24 cellular contexts compared by ENCODE assay signal in the genomic region with DNA sequence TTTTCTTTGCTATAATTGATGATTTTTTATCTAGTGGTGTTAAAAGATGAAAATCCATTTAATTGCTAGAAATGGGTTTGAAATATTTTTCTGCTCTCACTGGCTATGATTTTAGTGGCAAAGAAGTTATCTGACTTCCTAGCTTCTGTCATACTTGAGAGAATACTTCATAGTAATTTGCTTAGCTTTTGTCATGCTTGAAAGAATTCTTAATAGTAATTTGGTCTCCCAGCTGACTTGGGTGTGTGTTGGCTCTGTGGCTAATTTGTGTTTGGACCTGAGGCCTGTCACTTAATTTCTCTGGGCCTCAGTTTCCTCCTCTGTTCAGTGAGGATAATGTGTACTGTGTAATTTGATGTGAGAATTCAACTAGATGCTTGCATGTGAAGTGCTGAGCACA. TPM values are rescaled to one million over a fixed set of nuclear protein-coding genes. Genes with fewer than 3 reads are reported as not detected.
"Had no signal": no experiment of that assay in that cellular context is flagged by ENCODE, and none has a peak within 500 bp of the region (broad histone marks: within the 10 kb centered on the region; RNA-seq: fewer than 3 reads in every experiment).

No MANE protein-coding gene starts in this region.

- H3K4me2 ChIP-seq: SK-N-SH had no signal

- H3K9me3 ChIP-seq: SK-N-SH had no signal

- ATAC-seq: HepG2 had no signal

- DNase-seq: IMR-90, Kasumi-1, KG1, MM.1S, NCI-H1092 treated with DMSO at 0.1 percent for 48 hours, NCI-H1436, NCI-H187, NCI-H2029, NCI-H2081 treated with DMSO at 0.1 percent for 48 hours, NCI-H2171, NCI-H226, NCI-H446, NCI-H510A, NCI-H524 treated with DMSO at 0.1 percent for 48 hours, NCI-H69, NCI-H774, SHP77, SK-N-SH, SW 1271 had no signal

- H3K27ac ChIP-seq: RWPE1 had no signal

- H3K9ac ChIP-seq: SK-N-SH had no signal

- H3K9me2 ChIP-seq: SK-N-SH had no signal

RNA-seq across cellular contexts. Expression of a gene that starts 29.1 kb away (rescaled TPM):
- total RNA-seq: HT1080, M059J, SK-MEL-5 had no signal
